8 cellular contexts compared by ENCODE assay signal in the genomic region with DNA sequence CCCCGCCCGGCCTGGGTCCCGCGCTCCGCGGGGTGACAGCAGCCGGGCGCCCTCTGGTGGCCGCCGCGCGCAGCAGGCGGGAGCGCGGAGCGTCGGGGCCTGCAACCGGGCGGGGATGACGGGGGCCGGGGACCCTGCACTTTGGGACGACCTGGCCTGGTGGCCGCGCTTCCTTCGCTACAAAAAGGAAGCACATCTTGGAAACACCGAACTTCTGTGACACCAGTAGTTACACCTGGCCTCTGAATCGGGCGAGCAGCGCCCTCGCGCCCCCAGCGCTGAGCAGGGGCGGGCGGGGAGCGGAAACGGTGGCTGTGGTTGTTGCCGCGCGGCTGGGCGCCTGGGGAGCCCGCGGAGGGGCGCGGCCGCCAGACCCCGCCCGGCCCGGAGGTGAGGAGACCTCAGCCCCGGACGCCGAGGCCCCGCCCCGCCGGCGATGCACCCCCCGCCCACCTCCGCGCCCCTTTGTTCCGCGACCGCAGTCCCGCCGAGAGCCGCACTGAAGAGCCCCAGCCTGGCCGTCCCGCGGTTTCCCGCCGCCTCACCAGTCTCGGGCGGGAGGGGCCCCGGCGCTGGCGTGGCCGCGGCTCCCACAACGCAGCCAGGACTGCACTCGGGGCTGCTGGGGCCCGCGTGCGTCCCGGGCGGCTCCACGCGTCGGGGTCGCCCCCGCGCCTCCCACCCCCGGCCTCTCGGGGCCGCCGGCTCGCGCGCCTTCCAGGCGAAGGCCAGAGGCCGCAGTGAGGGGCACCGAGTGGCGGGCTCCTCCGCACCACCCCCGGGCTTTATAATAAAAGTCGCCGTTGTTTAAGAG. TPM values are rescaled to one million over a fixed set of nuclear protein-coding genes. Genes with fewer than 3 reads are reported as not detected.
DNase-seq lines count a peak whose midpoint lies in the region; ATAC-seq and TF ChIP-seq lines count a peak whose summit lies in the region.

No MANE protein-coding gene starts in this region.

- intact Hi-C loops in heart left ventricle (cut with DNase I), result loop anchor here (1.0 to 10.0 kb wide), 12 partner anchors 39 to 283 kb away; a partner anchor contains a TSS
- intact Hi-C loops in prostate gland (cut with DNase I), result loop anchor here (2.0 kb wide), 1 partner anchor 57 kb away; no protein-coding TSS in a partner anchor
- intact Hi-C loops in aorta (cut with DNase I), result loop anchor here (1.0 to 5.0 kb wide), 3 partner anchors 39 to 211 kb away; no protein-coding TSS in a partner anchor

- no peaks in the 10 kb centered on the region for H3K27me3 ChIP-seq in SJCRH30
- no peaks in the 10 kb centered on the region for H3K27me3 ChIP-seq in heart left ventricle
- no peaks in the 10 kb centered on the region for H3K27me3 ChIP-seq in prostate gland (replicated peaks; ENCODE audit: insufficient read depth)
- no peaks in the 10 kb centered on the region for H3K27me3 ChIP-seq in aorta (ENCODE audit: control insufficient read depth in 1 of 2, insufficient read depth in 2 of 2, low read length in 1 of 2)

- ATAC-seq in GM21717 (IDR thresholded peaks at IDR 0.05; ENCODE audit: unreplicated experiment) (peak; percentile 58), heart left ventricle (peak; percentile 37 to 88 (median 75)), aorta (ENCODE audit: low FRiP score) (peak; percentile 87)

- DNase-seq in ELF-1 (ENCODE audit: low read depth, low spot score) (peak; percentile 85), KG1 (lab: John Stamatoyannopoulos, UW) (peak; percentile 63), SJCRH30 (peak; percentile 76 to 79), heart left ventricle (peak; percentile 65 to 85 (median 70)), prostate gland (ENCODE audit: low spot score) (peak; percentile 60), aorta (peak; percentile 75 to 91)
- DNase-seq in activated naive CD4-positive, alpha-beta T cell treated with Interleukin-2 at 50 U/mL for 16 hours, result peak; percentile 75

- WGBS in heart left ventricle, 4 donors, result 0 to 1% (median 0%) methylated on average over 8 to 104 of the region's 104 CpGs
- WGBS in prostate gland, result under 1% methylated on average over 50 of the region's 104 CpGs
- WGBS in aorta, 2 donors, result 0 to 1% methylated on average over 68 to 104 of the region's 104 CpGs

- no peaks in the 10 kb centered on the region for H3K9me3 ChIP-seq in SJCRH30 (replicated peaks)
- no peaks in the 10 kb centered on the region for H3K9me3 ChIP-seq in heart left ventricle
- H3K9me3 ChIP-seq in prostate gland, result no peaks in the 10 kb centered on the region
- no peaks in the 10 kb centered on the region for H3K9me3 ChIP-seq in aorta (ENCODE audit: control insufficient read depth, low read length)

- H3K4me3 ChIP-seq in SJCRH30 (peak overlapping the region; percentile 67), heart left ventricle (peak overlapping the region; percentile 57 to 83 (median 69)), prostate gland (peak overlapping the region; percentile 53 to 54), aorta (ENCODE audit: low read length in 2 of 2) (peak overlapping the region; percentile 67 to 73)

- peak overlapping the region; percentile 50 for H3K27ac ChIP-seq in SJCRH30
- H3K27ac ChIP-seq in heart left ventricle, result peak overlapping the region; percentile 25 to 87 (median 74)
- peak overlapping the region; percentile 83 to 85 for H3K27ac ChIP-seq in prostate gland
- H3K27ac ChIP-seq in aorta (ENCODE audit: low read depth in 1 of 2, low read length in 2 of 2), result no peak overlapping the region

- H3K36me3 ChIP-seq in SJCRH30 (no peaks in the 10 kb centered on the region), heart left ventricle (no peaks in the 10 kb centered on the region), prostate gland (no peaks in the 10 kb centered on the region), aorta (ENCODE audit: control insufficient read depth in 1 of 2, insufficient read depth in 2 of 2, low read length in 1 of 2) (no peaks in the 10 kb centered on the region)

- TF ChIP-seq CTCF in heart left ventricle (IDR thresholded peaks at IDR 0.05) (peak; percentile 61 to 97 (median 82)), prostate gland (IDR thresholded peaks at IDR 0.05) (peak; percentile 72 to 99 (median 95))

- TF ChIP-seq POLR2A in heart left ventricle (IDR thresholded peaks at IDR 0.05) (no peak), prostate gland (IDR thresholded peaks at IDR 0.05) (no peak)

- H3K4me1 ChIP-seq in SJCRH30 (peaks cover 10% of the 10 kb centered on the region), heart left ventricle (peaks cover 0 to 17% (median 8%) of the 10 kb centered on the region in 12 donors), prostate gland (replicated peaks) (no peaks in the 10 kb centered on the region), aorta (ENCODE audit: control insufficient read depth in 1 of 2, insufficient read depth in 2 of 2, low read length in 2 of 2) (no peaks in the 10 kb centered on the region)

RNA-seq across cellular contexts. Expression of a gene that starts 59.3 kb away (rescaled TPM):
- 923 and 957 TPM in 2 replicates for total RNA-seq in SJCRH30 (2014; rRNA removed; shearing (Covaris generic))
- 100 to 1,000 TPM; 241 to 386 (median 298) TPM for total RNA-seq in heart left ventricle
- 100 to 1,000 TPM; 412 to 471 TPM for polyA plus RNA-seq in heart left ventricle
- 100 to 1,000 TPM; 400 to 481 TPM for total RNA-seq in prostate gland
- total RNA-seq in aorta, result 100 to 1,000 TPM; 310 to 349 TPM
- 100 to 1,000 TPM; 464 to 699 TPM for polyA plus RNA-seq in aorta

Comparison
In these comparisons a context has a peak if more than half of its experiments do, and no peak if none do; other contexts are left out.
1. H3K27ac ChIP-seq: peak in SJCRH30 (single experiment), heart left ventricle (12 of 12) and prostate gland (2 of 2); none in aorta (0 of 2).
2. Peak in every context shown above with its lines, with median percentiles within 50 percentile points of each other: DNase-seq, ATAC-seq and H3K4me3 ChIP-seq.